ENCODE assay signal across 23 cellular contexts in the genomic region with DNA sequence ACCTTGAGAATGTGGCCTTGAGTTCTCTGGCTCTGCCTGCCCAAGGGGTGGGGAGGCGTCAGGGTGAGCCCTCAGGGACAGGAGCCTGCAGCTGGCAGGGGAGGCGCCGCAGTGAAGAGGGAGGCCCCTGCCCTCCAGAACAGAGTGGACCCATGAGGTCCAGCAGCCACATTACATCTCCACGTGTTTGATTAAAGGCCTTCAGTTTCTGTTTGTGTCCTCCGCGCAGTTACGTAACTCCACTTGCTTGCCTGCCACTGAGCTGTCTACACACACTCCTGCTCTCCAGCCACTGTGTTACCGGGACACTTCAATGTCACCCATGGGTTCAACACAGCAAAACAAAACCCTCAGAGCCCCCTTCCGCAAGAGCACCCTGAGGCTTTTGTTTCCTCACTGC.
DNase-seq lines count a peak whose midpoint lies in the region; ATAC-seq, FAIRE-seq and TF ChIP-seq lines count a peak whose summit lies in the region.
"Had no signal": no experiment of that assay in that cellular context is flagged by ENCODE, and none has a peak within 500 bp of the region (broad histone marks: within the 10 kb centered on the region; RNA-seq: fewer than 3 reads in every experiment).

No MANE protein-coding gene starts in this region.

- peak; percentile 18 for DNase-seq in amniotic epithelial cell (ENCODE audit: low read depth)
- DNase-seq in HepG2 (ENCODE audit: low spot score): peak; percentile 77
- no peak for DNase-seq in sciatic nerve (ENCODE audit: low spot score)
- DNase-seq in NCI-H345 (lab: John Stamatoyannopoulos, UW): no peak
- no peak for DNase-seq in NCI-H2171 treated with DMSO at 0.1 percent for 48 hours (lab: John Stamatoyannopoulos, UW)
- DNase-seq in activated CD4-positive, alpha-beta T cell treated with anti-CD3 and anti-CD28 coated beads, Interleukin-2, amount 10 ng/mL, durations not matched to agents 24 days and 14 days: no peak
- DNase-seq in hepatic stellate cell (ENCODE audit: low spot score): no peak
- DNase-seq: activated CD4-positive, alpha-beta memory T cell treated with anti-CD3 and anti-CD28 coated beads for 36 hours; activated CD4-positive, CD25-positive, alpha-beta regulatory T cell; activated effector memory CD4-positive, alpha-beta T cell treated with anti-CD3 and anti-CD28 coated beads, Interleukin-2, amount 50 U/mL, for 16 hours; C1 segment of cervical spinal cord; colonic mucosa; head of caudate nucleus; naive B cell; NCI-H1436 treated with DMSO at 0.1 percent for 48 hours; NCI-H69; T-helper 9 cell had no signal

- TF ChIP-seq EP300 in gastroesophageal sphincter (IDR thresholded peaks at IDR 0.05): no peak
- TF ChIP-seq EP300 in HepG2 (IDR thresholded peaks at IDR 0.05; ENCODE audit: low read depth in 2 of 2, low read length in 2 of 2): 0 out of 4 replicates have a peak, but pooled peaks of 1 of the 2 experiments have one; percentile 22
- TF ChIP-seq EP300 in HepG2 (CRISPR knock-in tag; IDR thresholded peaks at IDR 0.05; ENCODE audit: borderline replicate concordance): no peak

- no peak overlapping the region for H3K4me2 ChIP-seq in HepG2 (ENCODE audit: low read depth, low read length)
- H3K4me2 ChIP-seq: GM23338 had no signal

- H3K9me3 ChIP-seq in gastroesophageal sphincter: peaks cover 0 to 4% (median 0%) of the 10 kb centered on the region in 3 donors
- no peaks in the 10 kb centered on the region for H3K9me3 ChIP-seq in HepG2 (ENCODE audit: low read length)
- H3K9me3 ChIP-seq: colonic mucosa, suprapubic skin had no signal

- H3K27ac Mint-ChIP-seq in activated CD4-positive, alpha-beta T cell treated with anti-CD3 and anti-CD28 coated beads, Interleukin-2, amount 10 ng/mL, durations not matched to agents 24 days and 14 days: no peak overlapping the region
- H3K27ac Mint-ChIP-seq: activated CD4-positive, alpha-beta memory T cell treated with anti-CD3 and anti-CD28 coated beads for 36 hours; GM23338; memory B cell had no signal

- ATAC-seq in gastroesophageal sphincter (peak; percentile 89), HepG2 (peak; percentile 70), sciatic nerve (peak; percentile 29)
- ATAC-seq: GM23338 had no signal

- no peaks in the 10 kb centered on the region for H3K79me2 ChIP-seq in HepG2 (ENCODE audit: insufficient read depth, low read length)

- H3K4me1 ChIP-seq in gastroesophageal sphincter (peaks cover 0 to 97% (median 18%) of the 10 kb centered on the region in 3 donors), HepG2 (ENCODE audit: insufficient read depth, low read length) (peaks cover 47% of the 10 kb centered on the region)
- H3K4me1 ChIP-seq: colonic mucosa had no signal

- POLR2A ChIA-PET in HepG2 (lab: Yijun Ruan, JAX): interaction anchor here (1.2 kb wide), 1 partner anchor 192 kb away, joined by 3 read pairs; a partner anchor contains a TSS

- intact Hi-C loops in HepG2 (cut with micrococcal nuclease; ENCODE audit: unreplicated experiment): no loop called here
- intact Hi-C loops in sciatic nerve (cut with DNase I): no loop called here
- intact Hi-C loops in activated CD4-positive, alpha-beta T cell treated with anti-CD3 and anti-CD28 coated beads, Interleukin-2, amount 10 ng/mL, durations not matched to agents 24 days and 14 days (cut with micrococcal nuclease): no loop called here

- TF ChIP-seq POLR2A in gastroesophageal sphincter (IDR thresholded peaks at IDR 0.05) (no peak), HepG2 (IDR thresholded peaks at IDR 0.05; ENCODE audit: insufficient read depth in 1 of 2, low read depth in 2 of 2, low read length in 2 of 2) (no peak)

- no peaks in the 10 kb centered on the region for H3K9me3 Mint-ChIP-seq in activated CD4-positive, alpha-beta T cell treated with anti-CD3 and anti-CD28 coated beads, Interleukin-2, amount 10 ng/mL, durations not matched to agents 24 days and 14 days
- H3K9me3 Mint-ChIP-seq: activated CD4-positive, alpha-beta memory T cell treated with anti-CD3 and anti-CD28 coated beads for 36 hours; brain; GM23338; memory B cell; naive B cell had no signal

- in situ Hi-C loops in HepG2 (cut with HindIII; ENCODE audit: extremely low pct_ligation_motif_present, low pct_unique_long_range_greater_than_20kb): no loop called here

- TF ChIP-seq CTCF in gastroesophageal sphincter (IDR thresholded peaks at IDR 0.05) (peak in 2 of 4 experiments; percentile 8 to 41), HepG2 (CRISPR knock-in tag; IDR thresholded peaks at IDR 0.05) (no peak)

- H3K27me3 ChIP-seq in gastroesophageal sphincter: no peaks in the 10 kb centered on the region
- no peaks in the 10 kb centered on the region for H3K27me3 ChIP-seq in HepG2 (ENCODE audit: control insufficient read depth in 1 of 2, insufficient read depth in 2 of 2, low read length in 2 of 2)
- H3K27me3 ChIP-seq: colonic mucosa, suprapubic skin had no signal

- peak; percentile 60 for FAIRE-seq in HepG2 (lab: Jason Lieb, UNC)
- FAIRE-seq: GM12892 had no signal

- no peak overlapping the region for H2AFZ ChIP-seq in HepG2 (ENCODE audit: low read length)
- H2AFZ ChIP-seq: GM23338 had no signal

- H3K36me3 Mint-ChIP-seq in activated CD4-positive, alpha-beta T cell treated with anti-CD3 and anti-CD28 coated beads, Interleukin-2, amount 10 ng/mL, durations not matched to agents 24 days and 14 days (ENCODE audit: low read depth): peaks cover 2% of the 10 kb centered on the region

- peak overlapping the region; percentile 9 to 81 (median 79) for H3K27ac ChIP-seq in gastroesophageal sphincter
- peak overlapping the region; percentile 17 for H3K27ac ChIP-seq in HepG2 (ENCODE audit: extremely low read length, insufficient read depth, low read length)
- H3K27ac ChIP-seq: colonic mucosa, suprapubic skin had no signal

- H4K20me1 ChIP-seq in HepG2 (ENCODE audit: insufficient read depth, low read length): no peaks in the 10 kb centered on the region

- no peak for TF ChIP-seq RAD21 in HepG2 (CRISPR knock-in tag; IDR thresholded peaks at IDR 0.05)

- WGBS in gastroesophageal sphincter (ENCODE audit: low coverage in 1 of 2), 2 donors: 27 to 77% methylated on average over 4 to 6 of the region's 9 CpGs
- WGBS in HepG2 (ENCODE audit: low lambda C conversion rate): 60% methylated on average over 7 of the region's 9 CpGs

- no peak overlapping the region for H3K4me3 Mint-ChIP-seq in activated CD4-positive, alpha-beta T cell treated with anti-CD3 and anti-CD28 coated beads, Interleukin-2, amount 10 ng/mL, durations not matched to agents 24 days and 14 days
- H3K4me3 Mint-ChIP-seq: activated CD4-positive, alpha-beta memory T cell treated with anti-CD3 and anti-CD28 coated beads for 36 hours; brain; GM23338; memory B cell; naive B cell had no signal

- no peaks in the 10 kb centered on the region for H3K4me1 Mint-ChIP-seq in activated CD4-positive, alpha-beta T cell treated with anti-CD3 and anti-CD28 coated beads, Interleukin-2, amount 10 ng/mL, durations not matched to agents 24 days and 14 days
- H3K4me1 Mint-ChIP-seq: memory B cell had no signal

- BruUV-seq in HepG2 (replicated peaks; lab: Mats Ljungman, UMichigan): no TSS peak

- CTCF ChIA-PET in HepG2 (lab: Yijun Ruan, JAX; ENCODE audit: low intra/inter-chr PET ratio, low total read pairs): no interaction called here

- H3K4me3 ChIP-seq in gastroesophageal sphincter: no peak overlapping the region
- no peak overlapping the region for H3K4me3 ChIP-seq in HepG2 (replicated peaks in 1 of 3; ENCODE audit: insufficient read depth in 1 of 3, low read depth in 2 of 3, low read length in 3 of 3)
- H3K4me3 ChIP-seq: colonic mucosa, GM23338, suprapubic skin had no signal

- no peaks in the 10 kb centered on the region for H3K27me3 Mint-ChIP-seq in activated CD4-positive, alpha-beta T cell treated with anti-CD3 and anti-CD28 coated beads, Interleukin-2, amount 10 ng/mL, durations not matched to agents 24 days and 14 days
- H3K27me3 Mint-ChIP-seq: activated CD4-positive, alpha-beta memory T cell treated with anti-CD3 and anti-CD28 coated beads for 36 hours; memory B cell; naive B cell had no signal

- H3K36me3 ChIP-seq in gastroesophageal sphincter (peaks cover 0 to 29% of the 10 kb centered on the region in 2 donors), HepG2 (replicated peaks in 1 of 2; ENCODE audit: control insufficient read depth in 1 of 2, insufficient read depth in 2 of 2, low read length in 2 of 2) (peaks cover 2 to 6% of the 10 kb centered on the region in 2 experiments; a peak in 2 of 5 replicates)
- H3K36me3 ChIP-seq: colonic mucosa had no signal

- H3K9ac ChIP-seq in HepG2 (ENCODE audit: insufficient read depth, low read depth, low read length): no peak overlapping the region

TF ChIP-seq in HepG2, 621 proteins besides CTCF, POLR2A, EP300 and RAD21 (continues in another document):
- TF ChIP-seq TBL1XR1 (IDR thresholded peaks at IDR 0.05; ENCODE audit: borderline replicate concordance, low read length, partially characterized antibody): no peak
- TF ChIP-seq HNRNPL (IDR thresholded peaks at IDR 0.05; ENCODE audit: low read depth, low read length): no peak
- TF ChIP-seq, protein P1, sequence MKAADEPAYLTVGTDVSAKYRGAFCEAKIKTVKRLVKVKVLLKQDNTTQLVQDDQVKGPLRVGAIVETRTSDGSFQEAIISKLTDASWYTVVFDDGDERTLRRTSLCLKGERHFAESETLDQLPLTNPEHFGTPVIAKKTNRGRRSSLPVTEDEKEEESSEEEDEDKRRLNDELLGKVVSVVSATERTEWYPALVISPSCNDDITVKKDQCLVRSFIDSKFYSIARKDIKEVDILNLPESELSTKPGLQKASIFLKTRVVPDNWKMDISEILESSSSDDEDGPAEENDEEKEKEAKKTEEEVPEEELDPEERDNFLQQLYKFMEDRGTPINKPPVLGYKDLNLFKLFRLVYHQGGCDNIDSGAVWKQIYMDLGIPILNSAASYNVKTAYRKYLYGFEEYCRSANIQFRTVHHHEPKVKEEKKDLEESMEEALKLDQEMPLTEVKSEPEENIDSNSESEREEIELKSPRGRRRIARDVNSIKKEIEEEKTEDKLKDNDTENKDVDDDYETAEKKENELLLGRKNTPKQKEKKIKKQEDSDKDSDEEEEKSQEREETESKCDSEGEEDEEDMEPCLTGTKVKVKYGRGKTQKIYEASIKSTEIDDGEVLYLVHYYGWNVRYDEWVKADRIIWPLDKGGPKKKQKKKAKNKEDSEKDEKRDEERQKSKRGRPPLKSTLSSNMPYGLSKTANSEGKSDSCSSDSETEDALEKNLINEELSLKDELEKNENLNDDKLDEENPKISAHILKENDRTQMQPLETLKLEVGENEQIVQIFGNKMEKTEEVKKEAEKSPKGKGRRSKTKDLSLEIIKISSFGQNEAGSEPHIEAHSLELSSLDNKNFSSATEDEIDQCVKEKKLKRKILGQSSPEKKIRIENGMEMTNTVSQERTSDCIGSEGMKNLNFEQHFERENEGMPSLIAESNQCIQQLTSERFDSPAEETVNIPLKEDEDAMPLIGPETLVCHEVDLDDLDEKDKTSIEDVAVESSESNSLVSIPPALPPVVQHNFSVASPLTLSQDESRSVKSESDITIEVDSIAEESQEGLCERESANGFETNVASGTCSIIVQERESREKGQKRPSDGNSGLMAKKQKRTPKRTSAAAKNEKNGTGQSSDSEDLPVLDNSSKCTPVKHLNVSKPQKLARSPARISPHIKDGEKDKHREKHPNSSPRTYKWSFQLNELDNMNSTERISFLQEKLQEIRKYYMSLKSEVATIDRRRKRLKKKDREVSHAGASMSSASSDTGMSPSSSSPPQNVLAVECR (CRISPR knock-in tag; IDR thresholded peaks at IDR 0.05; ENCODE audit: borderline replicate concordance): peak; percentile 63
- peak; percentile 41; the same call in 1 of the 2 replicates for TF ChIP-seq SOX5 (CRISPR knock-in tag; IDR thresholded peaks at IDR 0.05; ENCODE audit: borderline replicate concordance)

Comparison
In these comparisons a context has a peak if more than half of its experiments do, and no peak if none do; other contexts are left out.
1. DNase-seq: peak in amniotic epithelial cell (single experiment) and HepG2 (single experiment); none in sciatic nerve (single experiment), NCI-H345 (single experiment), NCI-H2171 treated with DMSO at 0.1 percent for 48 hours (single experiment), activated CD4-positive, alpha-beta T cell treated with anti-CD3 and anti-CD28 coated beads, Interleukin-2, amount 10 ng/mL, durations not matched to agents 24 days and 14 days (single experiment) and hepatic stellate cell (single experiment).
2. ATAC-seq: peak in every context shown above with its lines; median percentile 89 in gastroesophageal sphincter; 70 in HepG2; 29 in sciatic nerve.